In genomic region chrX:154967603-154968002, GRCh38 we compare ENCODE assay signal across 1 cellular context.
TF ChIP-seq lines count a peak whose summit lies in the region.

No MANE protein-coding gene starts in this region.

TF ChIP-seq in GM23338, 12 proteins besides CTCF, POLR2A, EP300 and RAD21 (continued from another document):
- TF ChIP-seq REST (IDR thresholded peaks at IDR 0.05; ENCODE audit: unreplicated experiment) (no peak), EZH2phosphoT487 (IDR thresholded peaks at IDR 0.05; ENCODE audit: unreplicated experiment) (no peak), POLR2AphosphoS5 (IDR thresholded peaks at IDR 0.05; ENCODE audit: low read depth) (no peak), ZNF114 (CRISPR knock-in tag; IDR thresholded peaks at IDR 0.05) (no peak), JUNB (IDR thresholded peaks at IDR 0.05; ENCODE audit: unreplicated experiment) (no peak), ZNF331 (CRISPR knock-in tag; IDR thresholded peaks at IDR 0.05; ENCODE audit: low read depth) (no peak), ETS1 (IDR thresholded peaks at IDR 0.05) (no peak)
